In the genomic region with DNA sequence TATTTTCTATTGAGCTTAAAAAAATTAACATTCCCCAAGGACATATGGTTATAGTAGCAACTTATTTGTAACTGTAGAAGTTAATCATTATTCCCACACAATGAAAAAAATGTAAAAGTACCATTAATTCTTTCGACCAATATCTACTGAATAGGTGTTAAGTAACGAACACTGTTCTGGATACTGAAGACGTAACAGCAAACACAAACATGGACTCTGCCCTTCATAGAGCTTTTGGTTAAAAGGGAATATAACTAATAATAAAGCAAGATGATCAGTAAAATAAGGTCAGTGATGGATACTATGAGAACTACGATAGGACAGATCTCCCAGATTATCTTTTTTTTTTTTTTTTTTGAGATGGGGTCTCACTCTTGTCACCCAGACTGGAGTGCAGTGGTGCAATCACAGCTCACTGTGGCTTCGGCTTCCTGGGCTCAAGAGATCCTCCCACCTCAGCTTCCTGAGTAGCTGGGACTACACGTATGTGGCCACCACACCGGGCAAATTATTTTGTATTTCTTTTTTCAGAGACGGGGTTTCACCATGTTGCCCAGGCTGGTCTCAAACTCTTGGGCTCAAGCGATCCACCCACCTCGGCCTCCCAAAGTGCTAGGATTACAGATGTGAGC, we compare ENCODE assay signal across 25 cellular contexts.
"Had no signal": no experiment of that assay in that cellular context is flagged by ENCODE, and none has a peak within 500 bp of the region (broad histone marks: within the 10 kb centered on the region; RNA-seq: fewer than 3 reads in every experiment).

No MANE protein-coding gene starts in this region.

- FAIRE-seq: frontal cortex had no signal

- H3K9me3 Mint-ChIP-seq: effector memory CD8-positive, alpha-beta T cell; immature natural killer cell; memory B cell; stimulated activated naive CD8-positive, alpha-beta T cell treated with anti-CD3 and anti-CD28 coated beads, Interleukin-15, amount 100 ng/mL, for 72 hours had no signal

- H3K4me3 Mint-ChIP-seq: effector memory CD8-positive, alpha-beta T cell; memory B cell; naive thymus-derived CD4-positive, alpha-beta T cell; stimulated activated naive CD8-positive, alpha-beta T cell treated with anti-CD3 and anti-CD28 coated beads, Interleukin-15, amount 100 ng/mL, for 72 hours had no signal

- H2AFZ ChIP-seq: parathyroid adenoma had no signal

- H3K27ac ChIP-seq: parathyroid adenoma, suprapubic skin, transverse colon, vagina had no signal

- H3K27me3 ChIP-seq: suprapubic skin, transverse colon, vagina had no signal

- H3K9ac ChIP-seq: parathyroid adenoma had no signal

- H3K4me2 ChIP-seq: smooth muscle cell had no signal

- H3K9me3 ChIP-seq: suprapubic skin, transverse colon, vagina had no signal

- H3K36me3 Mint-ChIP-seq: naive thymus-derived CD4-positive, alpha-beta T cell had no signal

- H3K27ac Mint-ChIP-seq: effector memory CD8-positive, alpha-beta T cell; memory B cell; naive thymus-derived CD4-positive, alpha-beta T cell; progenitor cell of endocrine pancreas; stimulated activated naive CD8-positive, alpha-beta T cell treated with anti-CD3 and anti-CD28 coated beads, Interleukin-15, amount 100 ng/mL, for 72 hours had no signal

- H3K4me1 ChIP-seq: parathyroid adenoma, suprapubic skin, transverse colon, vagina had no signal

- DNase-seq: cortex of kidney; effector memory CD8-positive, alpha-beta T cell; hypothalamus; immature natural killer cell; islet precursor cell; kidney glomerular epithelial cell; left colon; left ventricle myocardium superior; naive thymus-derived CD4-positive, alpha-beta T cell; occipital lobe; stimulated activated CD4-positive, alpha-beta T cell treated with anti-CD3 and anti-CD28 coated beads, Interleukin-12 subunit alpha, Interleukin-12 subunit beta, amount 100 ng/mL, for 4 hours; stimulated activated CD4-positive, alpha-beta T cell treated with anti-CD3 and anti-CD28 coated beads, Interleukin-1b, Interleukin-23, amount 100 ng/mL, for 48 hours; stimulated activated CD4-positive, alpha-beta T cell treated with anti-CD3 and anti-CD28 coated beads, Interleukin-4, amount 100 ng/mL, for 1 hour; stimulated activated CD8-positive, alpha-beta memory T cell treated with anti-CD3 and anti-CD28 coated beads, Interleukin-4, amount 100 ng/mL, for 48 hours; stimulated activated naive CD4-positive, alpha-beta T cell; stimulated activated naive CD8-positive, alpha-beta T cell treated with anti-CD3 and anti-CD28 coated beads, Interleukin-15, amount 100 ng/mL, for 72 hours; transverse colon had no signal

- ATAC-seq: effector memory CD8-positive, alpha-beta T cell; left colon; left ventricle myocardium superior; naive thymus-derived CD4-positive, alpha-beta T cell; sciatic nerve; stimulated activated naive CD8-positive, alpha-beta T cell treated with anti-CD3 and anti-CD28 coated beads, Interleukin-15, amount 100 ng/mL, for 72 hours had no signal

- H3K4me1 Mint-ChIP-seq: memory B cell; naive thymus-derived CD4-positive, alpha-beta T cell; stimulated activated naive CD8-positive, alpha-beta T cell treated with anti-CD3 and anti-CD28 coated beads, Interleukin-15, amount 100 ng/mL, for 72 hours had no signal

- H3K27me3 Mint-ChIP-seq: effector memory CD8-positive, alpha-beta T cell; memory B cell; naive thymus-derived CD4-positive, alpha-beta T cell; progenitor cell of endocrine pancreas; stimulated activated naive CD8-positive, alpha-beta T cell treated with anti-CD3 and anti-CD28 coated beads, Interleukin-15, amount 100 ng/mL, for 72 hours had no signal
